In genomic region chr6:142901616-142902015, GRCh38 we compare ENCODE assay signal across 17 cellular contexts. TPM values are rescaled to one million over a fixed set of nuclear protein-coding genes. Genes with fewer than 3 reads are reported as not detected.
DNase-seq lines count a peak whose midpoint lies in the region; ATAC-seq lines count a peak whose summit lies in the region.
"Had no signal": no experiment of that assay in that cellular context is flagged by ENCODE, and none has a peak within 500 bp of the region (broad histone marks: within the 10 kb centered on the region; RNA-seq: fewer than 3 reads in every experiment).

No MANE protein-coding gene starts in this region.

- H3K9me3 Mint-ChIP-seq in stimulated activated naive CD8-positive, alpha-beta T cell treated with anti-CD3 and anti-CD28 coated beads, Interleukin-15, Interleukin-2, amounts not matched to agents 100 ng/mL and 50 ng/mL, for 24 hours: no peaks in the 10 kb centered on the region
- H3K9me3 Mint-ChIP-seq in activated CD4-positive, alpha-beta memory T cell treated with anti-CD3 and anti-CD28 coated beads, Interleukin-2, amount 10 ng/mL, durations not matched to agents 7 days and 5 days: no peaks in the 10 kb centered on the region
- H3K9me3 Mint-ChIP-seq in immature natural killer cell: no peaks in the 10 kb centered on the region
- H3K9me3 Mint-ChIP-seq: activated B cell treated with CpG ODN at 0.5 μM for 24 hours, naive B cell had no signal

- POLR2A ChIA-PET in activated CD4-positive, alpha-beta memory T cell treated with anti-CD3 and anti-CD28 coated beads, Interleukin-2, amount 10 ng/mL, durations not matched to agents 7 days and 5 days (lab: Charles Lee): interaction anchor here (0.8 to 8.4 kb wide), 17 partner anchors 12 to 636 kb away, joined by 3 to 142 read pairs (median 7); partner anchors contain the start of gene HIVEP2

- H3K4me3 Mint-ChIP-seq in stimulated activated naive CD8-positive, alpha-beta T cell treated with anti-CD3 and anti-CD28 coated beads, Interleukin-15, Interleukin-2, amounts not matched to agents 100 ng/mL and 50 ng/mL, for 24 hours: peak overlapping the region; percentile 65
- H3K4me3 Mint-ChIP-seq in activated CD4-positive, alpha-beta memory T cell treated with anti-CD3 and anti-CD28 coated beads, Interleukin-2, amount 10 ng/mL, durations not matched to agents 7 days and 5 days: no peak overlapping the region
- peak overlapping the region in 2 of 5 donors; percentile 13 to 26 for H3K4me3 Mint-ChIP-seq in immature natural killer cell
- H3K4me3 Mint-ChIP-seq: activated B cell treated with CpG ODN at 0.5 μM for 24 hours had no signal

- peak overlapping the region; percentile 96 for H3K27ac Mint-ChIP-seq in stimulated activated naive CD8-positive, alpha-beta T cell treated with anti-CD3 and anti-CD28 coated beads, Interleukin-15, Interleukin-2, amounts not matched to agents 100 ng/mL and 50 ng/mL, for 24 hours
- peak overlapping the region; percentile 32 for H3K27ac Mint-ChIP-seq in activated CD4-positive, alpha-beta memory T cell treated with anti-CD3 and anti-CD28 coated beads, Interleukin-2, amount 10 ng/mL, durations not matched to agents 7 days and 5 days
- peak overlapping the region; percentile 90 to 98 (median 96) for H3K27ac Mint-ChIP-seq in immature natural killer cell
- H3K27ac Mint-ChIP-seq: activated B cell treated with CpG ODN at 0.5 μM for 24 hours, progenitor cell of endocrine pancreas had no signal

- DNase-seq in stimulated activated naive CD8-positive, alpha-beta T cell treated with anti-CD3 and anti-CD28 coated beads, Interleukin-15, Interleukin-2, amounts not matched to agents 100 U/mL and 50 U/mL, for 24 hours: no peak
- no peak for DNase-seq in activated CD4-positive, alpha-beta memory T cell treated with anti-CD3 and anti-CD28 coated beads, Interleukin-2, amount 10 ng/mL, durations not matched to agents 7 days and 5 days
- DNase-seq in immature natural killer cell (no peak), amygdala (lab: John Stamatoyannopoulos, UW) (no peak), head of caudate nucleus (no peak)
- DNase-seq: activated B cell treated with CpG ODN at 0.5 μM for 24 hours; activated CD8-positive, alpha-beta memory T cell treated with anti-CD3 and anti-CD28 coated beads, Interleukin-2, amount 50 U/mL, for 48 hours; Calu3; effector CD4-positive, alpha-beta T cell; naive B cell; NCI-H1105 treated with DMSO at 0.1 percent for 48 hours; NCI-H526 treated with DMSO at 0.1 percent for 48 hours; Right ventricle myocardium superior; stimulated activated CD4-positive, alpha-beta T cell treated with anti-CD3 and anti-CD28 coated beads, Interleukin-4, amount 100 ng/mL, for 1 hour had no signal

- H3K4me1 Mint-ChIP-seq in stimulated activated naive CD8-positive, alpha-beta T cell treated with anti-CD3 and anti-CD28 coated beads, Interleukin-15, Interleukin-2, amounts not matched to agents 100 ng/mL and 50 ng/mL, for 24 hours (ENCODE audit: low read depth): peaks cover 7% of the 10 kb centered on the region
- peaks cover 48% of the 10 kb centered on the region for H3K4me1 Mint-ChIP-seq in activated CD4-positive, alpha-beta memory T cell treated with anti-CD3 and anti-CD28 coated beads, Interleukin-2, amount 10 ng/mL, durations not matched to agents 7 days and 5 days
- peaks cover 29 to 48% of the 10 kb centered on the region in 2 donors for H3K4me1 Mint-ChIP-seq in immature natural killer cell

- no peak for ATAC-seq in stimulated activated naive CD8-positive, alpha-beta T cell treated with anti-CD3 and anti-CD28 coated beads, Interleukin-15, Interleukin-2, amounts not matched to agents 100 U/mL and 50 U/mL, for 24 hours
- no peak for ATAC-seq in GM18498 (IDR thresholded peaks at IDR 0.05; ENCODE audit: unreplicated experiment)

- intact Hi-C loops in head of caudate nucleus (cut with DNase I): no loop called here

- no peaks in the 10 kb centered on the region for H3K27me3 Mint-ChIP-seq in stimulated activated naive CD8-positive, alpha-beta T cell treated with anti-CD3 and anti-CD28 coated beads, Interleukin-15, Interleukin-2, amounts not matched to agents 100 ng/mL and 50 ng/mL, for 24 hours
- no peaks in the 10 kb centered on the region for H3K27me3 Mint-ChIP-seq in activated CD4-positive, alpha-beta memory T cell treated with anti-CD3 and anti-CD28 coated beads, Interleukin-2, amount 10 ng/mL, durations not matched to agents 7 days and 5 days
- peaks cover 0 to 5% (median 3%) of the 10 kb centered on the region in 3 donors for H3K27me3 Mint-ChIP-seq in immature natural killer cell (ENCODE audit: low read depth in 3 of 3)
- H3K27me3 Mint-ChIP-seq: activated B cell treated with CpG ODN at 0.5 μM for 24 hours, naive B cell, progenitor cell of endocrine pancreas had no signal

- H3K36me3 Mint-ChIP-seq in stimulated activated naive CD8-positive, alpha-beta T cell treated with anti-CD3 and anti-CD28 coated beads, Interleukin-15, Interleukin-2, amounts not matched to agents 100 ng/mL and 50 ng/mL, for 24 hours (ENCODE audit: low read depth): peaks cover 7% of the 10 kb centered on the region
- H3K36me3 Mint-ChIP-seq in activated CD4-positive, alpha-beta memory T cell treated with anti-CD3 and anti-CD28 coated beads, Interleukin-2, amount 10 ng/mL, durations not matched to agents 7 days and 5 days (ENCODE audit: low read depth): peaks cover 10% of the 10 kb centered on the region
- no peaks in the 10 kb centered on the region for H3K36me3 Mint-ChIP-seq in immature natural killer cell

- CTCF ChIA-PET in activated CD4-positive, alpha-beta memory T cell treated with anti-CD3 and anti-CD28 coated beads, Interleukin-2, amount 10 ng/mL, durations not matched to agents 7 days and 5 days (lab: Charles Lee): interaction anchor here (1.3 to 2.2 kb wide), 5 partner anchors 12 to 155 kb away, joined by 3 to 7 read pairs (median 4); no protein-coding TSS in a partner anchor

RNA-seq across cellular contexts. Expression of gene HIVEP2, which starts 43.4 kb away (rescaled TPM):
- 10 to 100 TPM; 30.5 to 32.8 TPM for total RNA-seq in activated CD4-positive, alpha-beta memory T cell treated with anti-CD3 and anti-CD28 coated beads, Interleukin-2, amount 10 ng/mL, durations not matched to agents 7 days and 5 days
- 1 to 10 TPM in 2 of 3 donors, under 1 TPM in 1; 0.13 to 4.6 (median 1.5) TPM for polyA plus RNA-seq in immature natural killer cell

Comparison
In these comparisons a context has a peak if more than half of its experiments do, and no peak if none do; other contexts are left out.
1. H3K27ac Mint-ChIP-seq: peak in every context shown above with its lines; median percentile 96 in stimulated activated naive CD8-positive, alpha-beta T cell treated with anti-CD3 and anti-CD28 coated beads, Interleukin-15, Interleukin-2, amounts not matched to agents 100 ng/mL and 50 ng/mL, for 24 hours; 96 in immature natural killer cell; 32 in activated CD4-positive, alpha-beta memory T cell treated with anti-CD3 and anti-CD28 coated beads, Interleukin-2, amount 10 ng/mL, durations not matched to agents 7 days and 5 days.